8 cellular contexts compared by ENCODE assay signal in the genomic region with DNA sequence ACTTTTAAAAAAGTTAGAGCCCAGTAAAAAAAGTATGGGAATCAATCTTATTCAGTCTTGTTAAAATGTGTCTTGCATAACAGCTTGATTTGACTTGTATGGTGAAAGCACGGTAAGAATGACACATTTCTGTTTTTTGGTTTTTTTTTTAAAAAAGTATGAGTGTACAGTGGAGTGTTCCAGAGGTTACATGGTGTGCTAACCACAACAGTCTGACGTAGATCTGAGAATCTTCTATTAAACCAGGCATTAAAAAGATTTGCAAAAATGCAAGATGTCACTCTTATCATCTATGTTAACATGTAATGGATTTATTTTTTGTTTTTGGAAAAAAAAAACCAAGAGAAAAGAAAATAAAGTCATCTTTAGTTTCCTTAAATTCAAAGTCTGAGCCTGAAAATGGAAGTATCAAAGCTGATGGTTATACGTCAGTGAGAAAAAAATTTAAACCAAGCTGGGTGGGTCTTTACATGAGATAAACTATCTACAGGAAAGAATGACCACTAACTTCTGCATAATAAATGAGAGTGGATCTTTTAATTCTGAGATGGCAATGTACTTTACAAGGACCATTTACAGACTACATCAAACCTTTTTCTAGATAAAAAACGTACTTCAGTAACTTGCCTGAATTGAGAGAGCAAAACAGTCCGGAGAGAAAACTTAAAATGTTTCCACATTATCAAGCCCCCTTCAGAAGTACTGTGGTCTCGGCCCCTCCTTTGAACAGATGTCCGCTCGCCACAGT. TPM values are rescaled to one million over a fixed set of nuclear protein-coding genes. Genes with fewer than 3 reads are reported as not detected.
A peak's percentile ranks its signal among the peaks of the same experiment; 100 is the strongest.
DNase-seq lines count a peak whose midpoint lies in the region; ATAC-seq, FAIRE-seq and TF ChIP-seq lines count a peak whose summit lies in the region.

No MANE protein-coding gene starts in this region.

- peak overlapping the region; percentile 96 to 98 for H3K27ac ChIP-seq in A549
- H3K27ac ChIP-seq in OCI-LY7 (ENCODE audit: low read depth, low read length, poor library complexity, severe bottlenecking), result peak overlapping the region; percentile 90
- H3K27ac ChIP-seq in lower lobe of right lung, result peak overlapping the region; percentile 100

- H3K4me3 Mint-ChIP-seq in central memory CD8-positive, alpha-beta T cell, result peak overlapping the region; percentile 96
- H3K4me3 Mint-ChIP-seq in type B pancreatic cell, result peak overlapping the region; percentile 98

- H3K27me3 Mint-ChIP-seq in central memory CD8-positive, alpha-beta T cell, result no peaks in the 10 kb centered on the region
- H3K27me3 Mint-ChIP-seq in type B pancreatic cell, result peaks cover 3% of the 10 kb centered on the region

- H3K36me3 Mint-ChIP-seq in central memory CD8-positive, alpha-beta T cell (ENCODE audit: insufficient read depth), result peaks cover 54% of the 10 kb centered on the region
- peaks cover 25% of the 10 kb centered on the region for H3K36me3 Mint-ChIP-seq in type B pancreatic cell

- TF ChIP-seq CTCF in A549 (IDR thresholded peaks at IDR 0.05), result no peak
- no peak for TF ChIP-seq CTCF in GM20000 (IDR thresholded peaks at IDR 0.05; ENCODE audit: extremely low read depth, missing control alignments)
- TF ChIP-seq CTCF in OCI-LY7 (conservative IDR thresholded peaks at IDR 0.05; ENCODE audit: low read length), result no peak
- no peak for TF ChIP-seq CTCF in lower lobe of right lung (IDR thresholded peaks at IDR 0.05)
- no peak for TF ChIP-seq CTCF in type B pancreatic cell (conservative IDR thresholded peaks at IDR 0.05)

- POLR2A ChIA-PET in A549 (lab: Yijun Ruan, JAX) (interaction anchor here (0.5 to 3.5 kb wide), 6 partner anchors 71 to 532 kb away, joined by 3 to 36 read pairs (median 4); a partner anchor contains a TSS), OCI-LY7 (lab: Charles Lee) (interaction anchor here (0.7 to 0.9 kb wide), 3 partner anchors 67 to 1056 kb away, joined by 3 to 4 read pairs (median 3); no protein-coding TSS in a partner anchor)

- TF ChIP-seq RAD21 in A549 (conservative IDR thresholded peaks at IDR 0.05 in 1 of 2, IDR thresholded peaks at IDR 0.05 in 1 of 2), result no peak

- no peak for TF ChIP-seq EP300 in A549 (IDR thresholded peaks at IDR 0.05)

- peak in 1 of 2 experiments; percentile 17 for DNase-seq in A549 (ENCODE audit: low read depth in 1 of 2, low spot score in 1 of 2)
- peak; percentile 33 for DNase-seq in GM20000 (ENCODE audit: low spot score)
- peak; percentile 40 for DNase-seq in OCI-LY7 (ENCODE audit: low spot score)
- no peak for DNase-seq in central memory CD8-positive, alpha-beta T cell (ENCODE audit: low spot score in 2 of 2)
- DNase-seq in lower lobe of right lung, result no peak
- DNase-seq in type B pancreatic cell (ENCODE audit: extremely low spot score, unreplicated experiment), result no peak
- no peak for DNase-seq in NCI-H146 (lab: John Stamatoyannopoulos, UW)

- no peaks in the 10 kb centered on the region for H3K9me2 ChIP-seq in OCI-LY7 (ENCODE audit: insufficient read depth, low read length)

- FAIRE-seq in A549 (lab: Jason Lieb, UNC), result no peak

- no peaks in the 10 kb centered on the region for H3K27me3 ChIP-seq in lower lobe of right lung (ENCODE audit: low read depth)

- H2AFZ ChIP-seq in OCI-LY7 (ENCODE audit: low read length), result no peak overlapping the region; the same call in 1 of the 2 replicates

- no peaks in the 10 kb centered on the region for H3K9me3 Mint-ChIP-seq in central memory CD8-positive, alpha-beta T cell
- no peaks in the 10 kb centered on the region for H3K9me3 Mint-ChIP-seq in type B pancreatic cell

- peaks cover 21% of the 10 kb centered on the region; the same call in 1 of the 2 replicates for H4K20me1 ChIP-seq in OCI-LY7 (ENCODE audit: insufficient read depth, low read length)

- peak overlapping the region; percentile 85 for H3K4me2 ChIP-seq in A549
- peak overlapping the region; percentile 92 for H3K4me2 ChIP-seq in OCI-LY7 (ENCODE audit: low read length)

- intact Hi-C loops in OCI-LY7 (cut with micrococcal nuclease; ENCODE audit: unreplicated experiment), result loop anchor here (5.0 to 10.0 kb wide), 3 partner anchors 89 to 409 kb away; a partner anchor contains a TSS
- intact Hi-C loops in lower lobe of right lung (cut with DNase I), result no loop called here

- H3K4me1 Mint-ChIP-seq in central memory CD8-positive, alpha-beta T cell, result peaks cover 63% of the 10 kb centered on the region
- H3K4me1 Mint-ChIP-seq in type B pancreatic cell (ENCODE audit: unreplicated experiment), result peaks cover 33% of the 10 kb centered on the region

- TSS peak; percentile 66 for BruUV-seq in OCI-LY7 (replicated peaks; lab: Mats Ljungman, UMichigan)

- H3K4me1 ChIP-seq in A549 (peaks cover 37% of the 10 kb centered on the region), OCI-LY7 (ENCODE audit: insufficient read depth, low read length, poor library complexity, severe bottlenecking) (peaks cover 45% of the 10 kb centered on the region), lower lobe of right lung (peaks cover 62% of the 10 kb centered on the region)

- CTCF ChIA-PET in A549 (lab: Yijun Ruan, JAX) (interaction anchor here (0.6 to 1.5 kb wide), 5 partner anchors 11 to 1537 kb away, joined by 3 to 4 read pairs (median 3); no protein-coding TSS in a partner anchor), OCI-LY7 (lab: Charles Lee; ENCODE audit: unreplicated experiment) (no interaction called here)

- peaks cover 93% of the 10 kb centered on the region for H3K79me2 ChIP-seq in OCI-LY7 (ENCODE audit: insufficient read depth, low read depth, low read length)

- H3K27ac Mint-ChIP-seq in central memory CD8-positive, alpha-beta T cell (ENCODE audit: low read depth), result peak overlapping the region; percentile 98
- H3K27ac Mint-ChIP-seq in type B pancreatic cell, result peak overlapping the region; percentile 98

- no peaks in the 10 kb centered on the region for H3K9me3 ChIP-seq in A549
- no peaks in the 10 kb centered on the region for H3K9me3 ChIP-seq in OCI-LY7 (ENCODE audit: low read length)
- H3K9me3 ChIP-seq in lower lobe of right lung, result no peaks in the 10 kb centered on the region

- TF ChIP-seq POLR2A in A549 (IDR thresholded peaks at IDR 0.05; ENCODE audit: low read length), result no peak

- H3K36me3 ChIP-seq in OCI-LY7 (ENCODE audit: insufficient read depth, low read length), result peaks cover 44% of the 10 kb centered on the region
- no peaks in the 10 kb centered on the region for H3K36me3 ChIP-seq in lower lobe of right lung

- H3K4me3 ChIP-seq in A549 (peak overlapping the region; percentile 91), OCI-LY7 (ENCODE audit: low read depth, low read length, poor library complexity, severe bottlenecking) (peak overlapping the region; percentile 80), lower lobe of right lung (peak overlapping the region; percentile 92)

- 4% methylated on average over 8 of the region's 8 CpGs for WGBS in A549 (ENCODE audit: missing lambda C conversion rate)

- ATAC-seq in A549 (no peak), lower lobe of right lung (peak; percentile 52 to 57), HG03159 (IDR thresholded peaks at IDR 0.05; ENCODE audit: unreplicated experiment) (no peak)
- ATAC-seq in central memory CD8-positive, alpha-beta T cell (replicated peaks; ENCODE audit: extremely low read depth, poor library complexity, severe bottlenecking), result peak; percentile 75

TF ChIP-seq in A549, 52 proteins besides CTCF, POLR2A, EP300 and RAD21:
- TF ChIP-seq ZSCAN20 (CRISPR knock-in tag; IDR thresholded peaks at IDR 0.05), result 0 out of 2 replicates have a peak, but pooled peaks have one; percentile 43
- no peak for TF ChIP-seq EHF (CRISPR knock-in tag; IDR thresholded peaks at IDR 0.05)
- no peak for TF ChIP-seq FOSL2 (IDR thresholded peaks at IDR 0.05)
- 0 out of 2 replicates have a peak, but pooled peaks have one; percentile 9 for TF ChIP-seq FOSL2 (CRISPR knock-in tag; IDR thresholded peaks at IDR 0.05)
- TF ChIP-seq, protein P1, sequence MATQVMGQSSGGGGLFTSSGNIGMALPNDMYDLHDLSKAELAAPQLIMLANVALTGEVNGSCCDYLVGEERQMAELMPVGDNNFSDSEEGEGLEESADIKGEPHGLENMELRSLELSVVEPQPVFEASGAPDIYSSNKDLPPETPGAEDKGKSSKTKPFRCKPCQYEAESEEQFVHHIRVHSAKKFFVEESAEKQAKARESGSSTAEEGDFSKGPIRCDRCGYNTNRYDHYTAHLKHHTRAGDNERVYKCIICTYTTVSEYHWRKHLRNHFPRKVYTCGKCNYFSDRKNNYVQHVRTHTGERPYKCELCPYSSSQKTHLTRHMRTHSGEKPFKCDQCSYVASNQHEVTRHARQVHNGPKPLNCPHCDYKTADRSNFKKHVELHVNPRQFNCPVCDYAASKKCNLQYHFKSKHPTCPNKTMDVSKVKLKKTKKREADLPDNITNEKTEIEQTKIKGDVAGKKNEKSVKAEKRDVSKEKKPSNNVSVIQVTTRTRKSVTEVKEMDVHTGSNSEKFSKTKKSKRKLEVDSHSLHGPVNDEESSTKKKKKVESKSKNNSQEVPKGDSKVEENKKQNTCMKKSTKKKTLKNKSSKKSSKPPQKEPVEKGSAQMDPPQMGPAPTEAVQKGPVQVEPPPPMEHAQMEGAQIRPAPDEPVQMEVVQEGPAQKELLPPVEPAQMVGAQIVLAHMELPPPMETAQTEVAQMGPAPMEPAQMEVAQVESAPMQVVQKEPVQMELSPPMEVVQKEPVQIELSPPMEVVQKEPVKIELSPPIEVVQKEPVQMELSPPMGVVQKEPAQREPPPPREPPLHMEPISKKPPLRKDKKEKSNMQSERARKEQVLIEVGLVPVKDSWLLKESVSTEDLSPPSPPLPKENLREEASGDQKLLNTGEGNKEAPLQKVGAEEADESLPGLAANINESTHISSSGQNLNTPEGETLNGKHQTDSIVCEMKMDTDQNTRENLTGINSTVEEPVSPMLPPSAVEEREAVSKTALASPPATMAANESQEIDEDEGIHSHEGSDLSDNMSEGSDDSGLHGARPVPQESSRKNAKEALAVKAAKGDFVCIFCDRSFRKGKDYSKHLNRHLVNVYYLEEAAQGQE (IDR thresholded peaks at IDR 0.05), result peak; percentile 9; the same call in 1 of the 2 replicates
- TF ChIP-seq RCOR1 (IDR thresholded peaks at IDR 0.05; ENCODE audit: low read depth, low read length), result no peak
- TF ChIP-seq FOSB (CRISPR knock-in tag; IDR thresholded peaks at IDR 0.05), result peak; percentile 26; the same call in 1 of the 2 replicates

RNA-seq across cellular contexts. Expression of a gene that starts 1.6 kb away (rescaled TPM):
- 53.9 and 55.1 TPM in 2 replicates for polyA plus RNA-seq in A549 (2011; rRNA removed)
- polyA plus RNA-seq in A549 (2012; cell fraction: cytosol; rRNA removed), result 24.9 and 25.7 TPM in 2 replicates
- 17.0 and 21.7 TPM in 2 replicates for polyA plus RNA-seq in A549 (2012; cell fraction: nucleus; rRNA removed)
- 23.0 to 28.9 TPM (median 23.7 TPM) in 3 replicates for polyA plus RNA-seq in A549 (2017; fragmentation: RNase III; extraction: RNeasy Plus Mini Kit Qiagen cat#74134 plus additional on column Dnase treatment)
- polyA minus RNA-seq in A549 (2011; rRNA and poly(A)+ RNA removed), result 37.1 and 48.1 TPM in 2 replicates
- total RNA-seq in OCI-LY7 (2014; rRNA removed; shearing (Covaris generic)), result 53.3 and 55.8 TPM in 2 replicates
- total RNA-seq in OCI-LY7 (2022), result 32.6 and 34.3 TPM in 2 replicates
- total RNA-seq in lower lobe of right lung, result 17.8 TPM
- 27.5 and 27.8 TPM in 2 replicates for total RNA-seq in type B pancreatic cell (ENCODE audit: low replicate concordance)

Comparison
In these comparisons a context has a peak if more than half of its experiments do, and no peak if none do; other contexts are left out.
1. ATAC-seq: peak in central memory CD8-positive, alpha-beta T cell (single experiment) and lower lobe of right lung (2 of 2); none in A549 (0 of 2) and HG03159 (single experiment).
2. DNase-seq: peak in GM20000 (single experiment) and OCI-LY7 (single experiment); none in central memory CD8-positive, alpha-beta T cell (0 of 2), lower lobe of right lung (single experiment), type B pancreatic cell (single experiment) and NCI-H146 (single experiment).
3. Peak in every context shown above with its lines, with median percentiles within 50 percentile points of each other: H3K27ac ChIP-seq and H3K4me3 ChIP-seq.